Comparison of ENCODE assay signal across 30 cellular contexts in the genomic region with DNA sequence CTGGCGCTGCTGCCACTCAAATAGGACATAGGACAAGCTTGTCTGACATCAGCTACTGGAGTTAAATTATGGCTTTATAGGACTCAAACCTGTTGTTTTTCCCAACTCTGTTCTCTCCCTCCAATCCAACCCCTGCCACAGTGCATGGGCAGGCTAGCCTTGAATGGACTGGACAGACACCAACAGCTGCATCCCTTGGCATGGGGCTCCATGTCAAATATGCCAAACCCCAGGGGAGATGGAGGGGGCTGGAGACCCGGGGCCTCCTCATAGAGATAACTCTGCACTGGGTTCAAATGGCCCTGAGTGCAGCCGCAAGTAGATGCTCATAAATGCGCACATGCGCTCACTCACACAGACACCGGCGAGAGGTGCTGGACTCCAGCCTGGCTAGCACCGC. TPM values are rescaled to one million over a fixed set of nuclear protein-coding genes. Genes with fewer than 3 reads are reported as not detected.
"Had no signal": no experiment of that assay in that cellular context is flagged by ENCODE, and none has a peak within 500 bp of the region (broad histone marks: within the 10 kb centered on the region; RNA-seq: fewer than 3 reads in every experiment).

No MANE protein-coding gene starts in this region.

- H3K27me3 Mint-ChIP-seq: activated naive CD8-positive, alpha-beta T cell treated with anti-CD3 and anti-CD28 coated beads for 36 hours; activated T-cell treated with anti-CD3 and anti-CD28 coated beads, Interleukin-2, amount 50 U/mL, for 24 hours; effector memory CD8-positive, alpha-beta T cell; memory B cell; naive thymus-derived CD4-positive, alpha-beta T cell; stimulated activated naive B cell treated with anti-CD40 and anti-IgM and Interleukin-4, amounts not matched to agents 10 μg/mL and 1 μg/mL and 100 μg/mL, for 72 hours; T-helper 17 cell; type B pancreatic cell had no signal

- H3K9me3 Mint-ChIP-seq: activated naive CD8-positive, alpha-beta T cell treated with anti-CD3 and anti-CD28 coated beads for 36 hours; activated T-cell treated with anti-CD3 and anti-CD28 coated beads, Interleukin-2, amount 50 U/mL, for 24 hours; activated T-helper 2 cell treated with anti-CD3 and anti-CD28 coated beads, Interferon-gamma antibody, Interleukin-2, Interleukin-4, amounts not matched to agents 10 μg/mL and 5 μg/mL and 100 μg/mL, durations not matched to agents 14 hours and 24 hours and 36 hours; effector memory CD8-positive, alpha-beta T cell; memory B cell; stimulated activated naive B cell treated with anti-CD40 and anti-IgM and Interleukin-4, amounts not matched to agents 10 μg/mL and 1 μg/mL and 100 μg/mL, for 72 hours; type B pancreatic cell had no signal

- H3K27me3 ChIP-seq: dorsolateral prefrontal cortex, esophagus muscularis mucosa, right atrium auricular region had no signal

- H3K4me3 ChIP-seq: dorsolateral prefrontal cortex, esophagus muscularis mucosa, mucosa of descending colon, psoas muscle, right atrium auricular region, SK-N-MC, thoracic aorta had no signal

- DNase-seq: activated CD4-positive, alpha-beta T cell treated with anti-CD3 and anti-CD28 coated beads for 1 hour; activated CD8-positive, alpha-beta memory T cell treated with anti-CD3 and anti-CD28 coated beads for 24 hours; activated CD8-positive, alpha-beta memory T cell treated with anti-CD3 and anti-CD28 coated beads, Interleukin-2, amount 50 U/mL, for 4 hours; activated naive CD4-positive, alpha-beta T cell; activated naive CD8-positive, alpha-beta T cell treated with anti-CD3 and anti-CD28 coated beads for 36 hours; activated T-cell treated with anti-CD3 and anti-CD28 coated beads, Interleukin-2, amount 50 U/mL, for 24 hours; central memory CD4-positive, alpha-beta T cell; dorsolateral prefrontal cortex; effector memory CD8-positive, alpha-beta T cell; islet precursor cell; left cardiac atrium; mucosa of descending colon; naive thymus-derived CD4-positive, alpha-beta T cell; psoas muscle; stimulated activated CD4-positive, alpha-beta T cell treated with anti-CD3 and anti-CD28 coated beads, Interleukin-2, amount 100 ng/mL, for 24 hours; stimulated activated naive B cell treated with anti-CD40 and anti-IgM and Interleukin-4, amounts not matched to agents 10 μg/mL and 1 μg/mL and 100 μg/mL, for 72 hours; SW 1271; T-helper 17 cell had no signal

- H3K27ac Mint-ChIP-seq: activated naive CD8-positive, alpha-beta T cell treated with anti-CD3 and anti-CD28 coated beads for 36 hours; activated T-helper 2 cell treated with anti-CD3 and anti-CD28 coated beads, Interferon-gamma antibody, Interleukin-2, Interleukin-4, amounts not matched to agents 10 μg/mL and 5 μg/mL and 100 μg/mL, durations not matched to agents 14 hours and 24 hours and 36 hours; effector memory CD8-positive, alpha-beta T cell; memory B cell; stimulated activated naive B cell treated with anti-CD40 and anti-IgM and Interleukin-4, amounts not matched to agents 10 μg/mL and 1 μg/mL and 100 μg/mL, for 72 hours; T-helper 17 cell; type B pancreatic cell had no signal

- H3K27ac ChIP-seq: psoas muscle, right atrium auricular region, SK-N-MC, thoracic aorta had no signal

- H3K4me3 Mint-ChIP-seq: activated naive CD8-positive, alpha-beta T cell treated with anti-CD3 and anti-CD28 coated beads for 36 hours; activated T-cell treated with anti-CD3 and anti-CD28 coated beads, Interleukin-2, amount 50 U/mL, for 24 hours; effector memory CD8-positive, alpha-beta T cell; memory B cell; stimulated activated naive B cell treated with anti-CD40 and anti-IgM and Interleukin-4, amounts not matched to agents 10 μg/mL and 1 μg/mL and 100 μg/mL, for 72 hours; T-helper 17 cell; type B pancreatic cell had no signal

- H3K9me3 ChIP-seq: esophagus muscularis mucosa, mucosa of descending colon, psoas muscle, right atrium auricular region, thoracic aorta had no signal

RNA-seq across cellular contexts. Expression of a gene that starts 28.9 kb away (rescaled TPM):
- total RNA-seq: astrocyte, endothelial cell of umbilical vein, frontal cortex, osteocyte, skeletal muscle tissue had no signal
- polyA plus RNA-seq: endothelial cell of umbilical vein had no signal
